ENCODE assay signal across 2 cellular contexts in genomic region chr1:220759147-220759546, GRCh38.
TF ChIP-seq lines count a peak whose summit lies in the region.

No MANE protein-coding gene starts in this region.

TF ChIP-seq in HepG2, 621 proteins besides CTCF, POLR2A, EP300 and RAD21:
- peak; percentile 51 for TF ChIP-seq MAFF (IDR thresholded peaks at IDR 0.05; ENCODE audit: low read depth, low read length)
- TF ChIP-seq MAFK (conservative IDR thresholded peaks at IDR 0.05 in 1 of 2, IDR thresholded peaks at IDR 0.05 in 1 of 2; ENCODE audit: low read length in 2 of 2) = peak; percentile 24 to 61; a peak in 3 of 4 replicates
- TF ChIP-seq HINFP (CRISPR knock-in tag; IDR thresholded peaks at IDR 0.05; ENCODE audit: low read depth) = no peak
- no peak for TF ChIP-seq LCORL (IDR thresholded peaks at IDR 0.05)
- no peak for TF ChIP-seq LCORL (CRISPR knock-in tag; IDR thresholded peaks at IDR 0.05)
- no peak for TF ChIP-seq RCOR2 (CRISPR knock-in tag; IDR thresholded peaks at IDR 0.05)
- TF ChIP-seq ZNF350 (CRISPR knock-in tag; IDR thresholded peaks at IDR 0.05; ENCODE audit: borderline replicate concordance, low read depth) = no peak

TF ChIP-seq in IMR-90, 13 proteins besides CTCF, POLR2A, EP300 and RAD21:
- TF ChIP-seq MAFK (IDR thresholded peaks at IDR 0.05; ENCODE audit: low read depth, low read length) (peak; percentile 49), RFX5 (IDR thresholded peaks at IDR 0.05; ENCODE audit: low read depth, low read length) (no peak)
TF ChIP-seq in IMR-90: peak in this region for 1.
